In the genomic region with DNA sequence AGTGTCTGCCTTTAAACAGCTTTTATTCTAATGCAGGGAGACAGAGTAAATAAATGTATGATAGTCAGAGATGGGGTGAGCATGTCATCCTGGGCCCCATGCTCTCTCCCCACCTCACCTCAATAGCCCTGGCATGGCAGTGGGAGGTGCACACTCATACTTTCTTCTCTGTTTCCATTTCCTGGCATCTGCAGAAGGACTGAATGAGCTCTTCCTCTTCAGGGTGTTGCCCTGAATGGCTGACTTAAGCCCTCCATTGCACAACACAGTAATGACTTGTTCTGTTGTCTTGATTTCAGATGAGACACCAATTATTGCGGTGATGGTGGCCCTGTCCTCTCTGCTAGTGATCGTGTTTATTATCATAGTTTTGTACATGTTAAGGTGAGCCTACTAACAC, we compare ENCODE assay signal across 13 cellular contexts. TPM values are rescaled to one million over a fixed set of nuclear protein-coding genes. Genes with fewer than 3 reads are reported as not detected.
DNase-seq lines count a peak whose midpoint lies in the region; ATAC-seq and TF ChIP-seq lines count a peak whose summit lies in the region.
"Had no signal": no experiment of that assay in that cellular context is flagged by ENCODE, and none has a peak within 500 bp of the region (broad histone marks: within the 10 kb centered on the region; RNA-seq: fewer than 3 reads in every experiment).

No MANE protein-coding gene starts in this region.

- no peaks in the 10 kb centered on the region for H3K9me3 ChIP-seq in heart left ventricle
- H3K9me3 ChIP-seq in left ventricle myocardium inferior (replicated peaks): no peaks in the 10 kb centered on the region
- H3K9me3 ChIP-seq in upper lobe of right lung: no peaks in the 10 kb centered on the region

- intact Hi-C loops in heart left ventricle (cut with DNase I) (loop anchor here in 1 of 10 donors (10.0 kb wide), 1 partner anchor 112 kb away; a partner anchor contains a TSS), left ventricle myocardium inferior (cut with micrococcal nuclease) (no loop called here), upper lobe of right lung (cut with DNase I) (no loop called here)

- DNase-seq in heart left ventricle (no peak), left ventricle myocardium inferior (no peak), left lobe of liver (ENCODE audit: low spot score) (no peak), upper lobe of right lung (no peak), pons (ENCODE audit: low spot score) (no peak)
- DNase-seq in activated T-cell treated with anti-CD3 and anti-CD28 coated beads, Interleukin-2, amount 50 U/mL, for 4 hours: no peak
- DNase-seq: CD8-positive, alpha-beta memory T cell; NCI-H146; small intestine had no signal

- H3K4me1 ChIP-seq in heart left ventricle (peaks cover 0 to 60% (median 7%) of the 10 kb centered on the region in 12 donors), left ventricle myocardium inferior (peaks cover 16% of the 10 kb centered on the region), upper lobe of right lung (peaks cover 17% of the 10 kb centered on the region)

- peaks cover 32% of the 10 kb centered on the region for H3K36me3 Mint-ChIP-seq in activated T-cell treated with anti-CD3 and anti-CD28 coated beads, Interleukin-2, amount 50 U/mL, for 4 hours (ENCODE audit: insufficient read depth)

- peaks cover 0 to 62% (median 55%) of the 10 kb centered on the region in 9 donors for H3K36me3 ChIP-seq in heart left ventricle
- H3K36me3 ChIP-seq in left ventricle myocardium inferior: peaks cover 52% of the 10 kb centered on the region
- H3K36me3 ChIP-seq in upper lobe of right lung: peaks cover 51% of the 10 kb centered on the region

- peak overlapping the region in 1 of 12 donors; percentile 55 for H3K27ac ChIP-seq in heart left ventricle
- H3K27ac ChIP-seq in left ventricle myocardium inferior (replicated peaks): no peak overlapping the region
- no peak overlapping the region for H3K27ac ChIP-seq in upper lobe of right lung

- no peak for TF ChIP-seq POLR2A in heart left ventricle (IDR thresholded peaks at IDR 0.05)

- WGBS in heart left ventricle, 4 donors: 84 to 95% (median 91%) methylated on average over 2 of the region's 2 CpGs

- no peaks in the 10 kb centered on the region for H3K27me3 Mint-ChIP-seq in activated T-cell treated with anti-CD3 and anti-CD28 coated beads, Interleukin-2, amount 50 U/mL, for 4 hours (ENCODE audit: low read depth)
- H3K27me3 Mint-ChIP-seq: CD8-positive, alpha-beta memory T cell; central memory CD8-positive, alpha-beta T cell had no signal

- H3K4me3 Mint-ChIP-seq in activated T-cell treated with anti-CD3 and anti-CD28 coated beads, Interleukin-2, amount 50 U/mL, for 4 hours: peak overlapping the region; percentile 1
- H3K4me3 Mint-ChIP-seq: central memory CD8-positive, alpha-beta T cell had no signal

- peaks cover 18% of the 10 kb centered on the region for H3K4me1 Mint-ChIP-seq in activated T-cell treated with anti-CD3 and anti-CD28 coated beads, Interleukin-2, amount 50 U/mL, for 4 hours (ENCODE audit: low read depth)
- H3K4me1 Mint-ChIP-seq: central memory CD8-positive, alpha-beta T cell had no signal

- TF ChIP-seq CTCF in heart left ventricle (IDR thresholded peaks at IDR 0.05): no peak
- no peak for TF ChIP-seq CTCF in left ventricle myocardium inferior (IDR thresholded peaks at IDR 0.05; ENCODE audit: borderline replicate concordance)
- TF ChIP-seq CTCF in upper lobe of right lung (IDR thresholded peaks at IDR 0.05): no peak

- H3K9me3 Mint-ChIP-seq in activated T-cell treated with anti-CD3 and anti-CD28 coated beads, Interleukin-2, amount 50 U/mL, for 4 hours: no peaks in the 10 kb centered on the region
- H3K9me3 Mint-ChIP-seq: CD8-positive, alpha-beta memory T cell; central memory CD8-positive, alpha-beta T cell had no signal

- ATAC-seq in heart left ventricle: peak in 3 of 4 donors; percentile 13 to 80 (median 31)
- ATAC-seq in activated T-cell treated with anti-CD3 and anti-CD28 coated beads, Interleukin-2, amount 50 U/mL, for 4 hours: peak; percentile 86 to 91
- ATAC-seq in left lobe of liver: peak; percentile 27
- peak; percentile 87 for ATAC-seq in upper lobe of right lung
- ATAC-seq in GM18519 (IDR thresholded peaks at IDR 0.05; ENCODE audit: low FRiP score, unreplicated experiment): no peak
- no peak for ATAC-seq in HG02885 (IDR thresholded peaks at IDR 0.05; ENCODE audit: poor library complexity, unreplicated experiment)

- H3K27me3 ChIP-seq in heart left ventricle (no peaks in the 10 kb centered on the region), left ventricle myocardium inferior (ENCODE audit: low read depth) (no peaks in the 10 kb centered on the region), upper lobe of right lung (no peaks in the 10 kb centered on the region)

- no peak overlapping the region for H3K4me3 ChIP-seq in heart left ventricle
- no peak overlapping the region for H3K4me3 ChIP-seq in left ventricle myocardium inferior
- H3K4me3 ChIP-seq in upper lobe of right lung: no peak overlapping the region

RNA-seq across cellular contexts. Expression of a gene that starts 57.0 kb away (rescaled TPM):
- total RNA-seq in heart left ventricle (under 1 TPM in 1 of 9 donors, not detected in 8; 0.48 TPM), left ventricle myocardium inferior (not detected), left lobe of liver (1.6 TPM), upper lobe of right lung (not detected)
- not detected for polyA plus RNA-seq in heart left ventricle
- 1 to 10 TPM in 1 of 3 donors, under 1 TPM in 2; 0.46 to 3.0 (median 0.90) TPM for total RNA-seq in activated T-cell treated with anti-CD3 and anti-CD28 coated beads, Interleukin-2, amount 50 U/mL, for 4 hours
- total RNA-seq: kidney epithelial cell had no signal
- polyA plus RNA-seq: CD8-positive, alpha-beta memory T cell had no signal

RNA-seq across cellular contexts. Expression of a gene that starts 59.4 kb away (rescaled TPM):
- total RNA-seq in heart left ventricle (10 to 100 TPM; 36.5 to 83.4 (median 50.9) TPM), left ventricle myocardium inferior (55.6 TPM), left lobe of liver (48.3 TPM), upper lobe of right lung (32.0 TPM)
- 100 to 1,000 TPM in 1 of 2 donors, 10 to 100 TPM in 1; 98.8 to 111 TPM for polyA plus RNA-seq in heart left ventricle
- 100 to 1,000 TPM; 117 to 148 (median 124) TPM for total RNA-seq in activated T-cell treated with anti-CD3 and anti-CD28 coated beads, Interleukin-2, amount 50 U/mL, for 4 hours

Comparison
In these comparisons a context has a peak if more than half of its experiments do, and no peak if none do; other contexts are left out.
1. ATAC-seq: peak in heart left ventricle (3 of 4), activated T-cell treated with anti-CD3 and anti-CD28 coated beads, Interleukin-2, amount 50 U/mL, for 4 hours (2 of 2), left lobe of liver (single experiment) and upper lobe of right lung (single experiment); none in GM18519 (single experiment) and HG02885 (single experiment).